17 cellular contexts compared by ENCODE assay signal in genomic region chr1:3968851-3969250, GRCh38.
DNase-seq lines count a peak whose midpoint lies in the region; ATAC-seq and TF ChIP-seq lines count a peak whose summit lies in the region.
"Had no signal": no experiment of that assay in that cellular context is flagged by ENCODE, and none has a peak within 500 bp of the region (broad histone marks: within the 10 kb centered on the region; RNA-seq: fewer than 3 reads in every experiment).

No MANE protein-coding gene starts in this region.

- TF ChIP-seq CTCF in WERI-Rb-1 (IDR thresholded peaks at IDR 0.05; ENCODE audit: low read depth, low read length) (no peak), nephron progenitor cell (IDR thresholded peaks at IDR 0.05) (no peak)

- no peak overlapping the region for H3K27ac Mint-ChIP-seq in nephron progenitor cell
- H3K27ac Mint-ChIP-seq: CD8-positive, alpha-beta T cell had no signal

- H3K9me3 ChIP-seq in Karpas-422 (ENCODE audit: low read length) (no peaks in the 10 kb centered on the region), WERI-Rb-1 (ENCODE audit: severe bottlenecking) (peaks cover 14% of the 10 kb centered on the region)
- H3K9me3 ChIP-seq: Peyer's patch had no signal

- no peaks in the 10 kb centered on the region for H3K4me1 ChIP-seq in Karpas-422 (ENCODE audit: low read length)
- H3K4me1 ChIP-seq: Peyer's patch had no signal

- H3K4me3 ChIP-seq in Karpas-422 (ENCODE audit: low read length) (no peak overlapping the region), WERI-Rb-1 (ENCODE audit: low read depth, low read length) (no peak overlapping the region; the same call in 1 of the 2 replicates)
- H3K4me3 ChIP-seq: Peyer's patch had no signal

- no peak for ATAC-seq in HG03039 (IDR thresholded peaks at IDR 0.05; ENCODE audit: unreplicated experiment)
- ATAC-seq: CD8-positive, alpha-beta T cell had no signal

- no peaks in the 10 kb centered on the region for H3K9me2 ChIP-seq in Karpas-422 (replicated peaks; ENCODE audit: insufficient read depth, low read length)

- no peak overlapping the region for H3K4me2 ChIP-seq in Karpas-422 (ENCODE audit: low read depth, low read length, poor library complexity, severe bottlenecking)

- H4K20me1 ChIP-seq in Karpas-422 (ENCODE audit: insufficient read depth, low read depth, low read length), result no peaks in the 10 kb centered on the region

- H2AFZ ChIP-seq in Karpas-422 (ENCODE audit: low read length), result no peak overlapping the region

- peaks cover 4% of the 10 kb centered on the region for H3K27me3 Mint-ChIP-seq in nephron progenitor cell (ENCODE audit: low read depth, poor library complexity)

- no peak overlapping the region for H3K27ac ChIP-seq in Karpas-422 (ENCODE audit: low read length)
- H3K27ac ChIP-seq in WERI-Rb-1, result peak overlapping the region; percentile 65
- H3K27ac ChIP-seq: 22Rv1, Peyer's patch had no signal

- peaks cover 50% of the 10 kb centered on the region for H3K9me3 Mint-ChIP-seq in nephron progenitor cell
- H3K9me3 Mint-ChIP-seq: CD8-positive, alpha-beta T cell had no signal

- H3K36me3 ChIP-seq in Karpas-422 (ENCODE audit: insufficient read depth, low read length) (no peaks in the 10 kb centered on the region), WERI-Rb-1 (no peaks in the 10 kb centered on the region)
- H3K36me3 ChIP-seq: Peyer's patch had no signal

- no peaks in the 10 kb centered on the region for H3K36me3 Mint-ChIP-seq in nephron progenitor cell (ENCODE audit: low read depth)
- H3K36me3 Mint-ChIP-seq: CD8-positive, alpha-beta T cell had no signal

- H3K9ac ChIP-seq in Karpas-422 (ENCODE audit: low read length), result no peak overlapping the region

- H3K27me3 ChIP-seq in Karpas-422 (ENCODE audit: low read length) (no peaks in the 10 kb centered on the region), WERI-Rb-1 (ENCODE audit: insufficient read depth, low read depth, severe bottlenecking) (no peaks in the 10 kb centered on the region)
- H3K27me3 ChIP-seq: Peyer's patch had no signal

- no peaks in the 10 kb centered on the region for H3K4me1 Mint-ChIP-seq in nephron progenitor cell

- no peaks in the 10 kb centered on the region for H3K79me2 ChIP-seq in Karpas-422 (ENCODE audit: low read length)

- H3K4me3 Mint-ChIP-seq in nephron progenitor cell, result no peak overlapping the region
- H3K4me3 Mint-ChIP-seq: CD8-positive, alpha-beta T cell had no signal

- peak; percentile 16 for DNase-seq in DMS 273 (lab: John Stamatoyannopoulos, UW; ENCODE audit: unreplicated experiment)
- DNase-seq in DMS 273 treated with DMSO at 0.1 percent for 48 hours (lab: John Stamatoyannopoulos, UW), result no peak
- peak; percentile 71 for DNase-seq in Karpas-422
- DNase-seq in WERI-Rb-1, result peak; percentile 33
- DNase-seq in nephron progenitor cell, result peak; percentile 76
- DNase-seq in epidermal melanocyte (ENCODE audit: insufficient read length, low spot score), result no peak
- no peak for DNase-seq in NCI-H1436 treated with DMSO at 0.1 percent for 48 hours (lab: John Stamatoyannopoulos, UW)
- DNase-seq: CD8-positive, alpha-beta T cell; KBM-7; NCI-H1048; NCI-H146; NCI-H2081 treated with DMSO at 0.1 percent for 48 hours; NCI-H510A; Peyer's patch; Right ventricle myocardium superior had no signal

Comparison
In these comparisons a context has a peak if more than half of its experiments do, and no peak if none do; other contexts are left out.
1. DNase-seq: peak in DMS 273 (single experiment), Karpas-422 (single experiment), WERI-Rb-1 (single experiment) and nephron progenitor cell (single experiment); none in DMS 273 treated with DMSO at 0.1 percent for 48 hours (single experiment), epidermal melanocyte (single experiment) and NCI-H1436 treated with DMSO at 0.1 percent for 48 hours (single experiment).